10 cellular contexts compared by ENCODE assay signal in genomic region chr3:71684752-71685151, GRCh38. TPM values are rescaled to one million over a fixed set of nuclear protein-coding genes. Genes with fewer than 3 reads are reported as not detected.
A peak's percentile ranks its signal among the peaks of the same experiment; 100 is the strongest.
DNase-seq lines count a peak whose midpoint lies in the region; ATAC-seq and TF ChIP-seq lines count a peak whose summit lies in the region.
"Had no signal": no experiment of that assay in that cellular context is flagged by ENCODE, and none has a peak within 500 bp of the region (broad histone marks: within the 10 kb centered on the region; RNA-seq: fewer than 3 reads in every experiment).

No MANE protein-coding gene starts in this region.

- H3K4me3 ChIP-seq in uterus = no peak overlapping the region

- no peak for TF ChIP-seq POLR2A in uterus (IDR thresholded peaks at IDR 0.05)

- CTCF ChIA-PET in activated CD8-positive, alpha-beta T cell treated with anti-CD3 and anti-CD28 coated beads for 36 hours (lab: Charles Lee) = interaction anchor here (2.0 kb wide), 1 partner anchor 1134 kb away, joined by 5 read pairs; no protein-coding TSS in a partner anchor
- CTCF ChIA-PET in activated CD8-positive, alpha-beta T cell treated with anti-CD3 and anti-CD28 coated beads, Interleukin-2, amount 10 ng/mL, durations not matched to agents 7 days and 5 days (lab: Charles Lee) = interaction anchor here (1.6 kb wide), 1 partner anchor 98 kb away, joined by 4 read pairs; no protein-coding TSS in a partner anchor

- ATAC-seq in activated CD8-positive, alpha-beta T cell treated with anti-CD3 and anti-CD28 coated beads for 36 hours = no peak
- ATAC-seq in activated CD8-positive, alpha-beta T cell treated with anti-CD3 and anti-CD28 coated beads, Interleukin-2, amount 10 ng/mL, durations not matched to agents 7 days and 5 days = no peak
- no peak for ATAC-seq in GM21619 (IDR thresholded peaks at IDR 0.05; ENCODE audit: unreplicated experiment)
- ATAC-seq in HG02970 (IDR thresholded peaks at IDR 0.05; ENCODE audit: low FRiP score, unreplicated experiment) = no peak
- ATAC-seq in GM18498 (IDR thresholded peaks at IDR 0.05; ENCODE audit: unreplicated experiment) = no peak
- ATAC-seq: left colon had no signal

- H3K4me1 Mint-ChIP-seq in activated CD8-positive, alpha-beta T cell treated with anti-CD3 and anti-CD28 coated beads for 36 hours (ENCODE audit: low read depth) = peaks cover 15% of the 10 kb centered on the region
- H3K4me1 Mint-ChIP-seq in activated CD8-positive, alpha-beta T cell treated with anti-CD3 and anti-CD28 coated beads, Interleukin-2, amount 10 ng/mL, durations not matched to agents 7 days and 5 days (ENCODE audit: low read depth) = peaks cover 33% of the 10 kb centered on the region

- TF ChIP-seq CTCF in activated CD8-positive, alpha-beta T cell treated with anti-CD3 and anti-CD28 coated beads for 36 hours (IDR thresholded peaks at IDR 0.05) = no peak
- no peak for TF ChIP-seq CTCF in uterus (IDR thresholded peaks at IDR 0.05)

- H3K36me3 ChIP-seq in uterus = no peaks in the 10 kb centered on the region
- H3K36me3 ChIP-seq: BE2C had no signal

- peak overlapping the region; percentile 2 for H3K27ac Mint-ChIP-seq in activated CD8-positive, alpha-beta T cell treated with anti-CD3 and anti-CD28 coated beads for 36 hours
- H3K27ac Mint-ChIP-seq in activated CD8-positive, alpha-beta T cell treated with anti-CD3 and anti-CD28 coated beads, Interleukin-2, amount 10 ng/mL, durations not matched to agents 7 days and 5 days = no peak overlapping the region

- H3K9me3 ChIP-seq in uterus = no peaks in the 10 kb centered on the region
- H3K9me3 ChIP-seq: BE2C had no signal

- no peak for DNase-seq in activated CD8-positive, alpha-beta T cell treated with anti-CD3 and anti-CD28 coated beads for 36 hours
- DNase-seq in activated CD8-positive, alpha-beta T cell treated with anti-CD3 and anti-CD28 coated beads, Interleukin-2, amount 10 ng/mL, durations not matched to agents 7 days and 5 days = no peak
- peak; percentile 43 for DNase-seq in amniotic stem cell (lab: John Stamatoyannopoulos, UW)
- peak; percentile 92 for DNase-seq in iris pigment epithelial cell (ENCODE audit: low read depth)
- peak; percentile 31 to 65 for DNase-seq in uterus
- DNase-seq: BE2C, left colon had no signal

- peaks cover 0 to 5% of the 10 kb centered on the region in 2 donors for H3K4me1 ChIP-seq in uterus
- H3K4me1 ChIP-seq: BE2C had no signal

- H3K27me3 ChIP-seq in uterus = no peaks in the 10 kb centered on the region
- H3K27me3 ChIP-seq: BE2C had no signal

- intact Hi-C loops in activated CD8-positive, alpha-beta T cell treated with anti-CD3 and anti-CD28 coated beads for 36 hours (cut with micrococcal nuclease) = no loop called here
- intact Hi-C loops in uterus (cut with DNase I; ENCODE audit: low total_unique reads) = no loop called here

- no peaks in the 10 kb centered on the region for H3K9me3 Mint-ChIP-seq in activated CD8-positive, alpha-beta T cell treated with anti-CD3 and anti-CD28 coated beads for 36 hours
- no peaks in the 10 kb centered on the region for H3K9me3 Mint-ChIP-seq in activated CD8-positive, alpha-beta T cell treated with anti-CD3 and anti-CD28 coated beads, Interleukin-2, amount 10 ng/mL, durations not matched to agents 7 days and 5 days (ENCODE audit: insufficient read depth)

- peak overlapping the region; percentile 23 to 50 for H3K27ac ChIP-seq in uterus

- no peak overlapping the region for H3K4me3 Mint-ChIP-seq in activated CD8-positive, alpha-beta T cell treated with anti-CD3 and anti-CD28 coated beads for 36 hours
- no peak overlapping the region for H3K4me3 Mint-ChIP-seq in activated CD8-positive, alpha-beta T cell treated with anti-CD3 and anti-CD28 coated beads, Interleukin-2, amount 10 ng/mL, durations not matched to agents 7 days and 5 days

- peaks cover 15% of the 10 kb centered on the region for H3K36me3 Mint-ChIP-seq in activated CD8-positive, alpha-beta T cell treated with anti-CD3 and anti-CD28 coated beads for 36 hours (ENCODE audit: low read depth)
- peaks cover 54% of the 10 kb centered on the region for H3K36me3 Mint-ChIP-seq in activated CD8-positive, alpha-beta T cell treated with anti-CD3 and anti-CD28 coated beads, Interleukin-2, amount 10 ng/mL, durations not matched to agents 7 days and 5 days (ENCODE audit: low read depth)

- POLR2A ChIA-PET in activated CD8-positive, alpha-beta T cell treated with anti-CD3 and anti-CD28 coated beads for 36 hours (lab: Charles Lee) = no interaction called here
- POLR2A ChIA-PET in activated CD8-positive, alpha-beta T cell treated with anti-CD3 and anti-CD28 coated beads, Interleukin-2, amount 10 ng/mL, durations not matched to agents 7 days and 5 days (lab: Charles Lee) = no interaction called here

- no peaks in the 10 kb centered on the region for H3K27me3 Mint-ChIP-seq in activated CD8-positive, alpha-beta T cell treated with anti-CD3 and anti-CD28 coated beads for 36 hours
- H3K27me3 Mint-ChIP-seq in activated CD8-positive, alpha-beta T cell treated with anti-CD3 and anti-CD28 coated beads, Interleukin-2, amount 10 ng/mL, durations not matched to agents 7 days and 5 days (ENCODE audit: low read depth) = no peaks in the 10 kb centered on the region

RNA-seq across cellular contexts. Expression of gene EIF4E3, which starts 40.5 kb away (rescaled TPM):
- total RNA-seq in activated CD8-positive, alpha-beta T cell treated with anti-CD3 and anti-CD28 coated beads for 36 hours = 10 to 100 TPM; 29.3 to 30.4 TPM
- total RNA-seq in activated CD8-positive, alpha-beta T cell treated with anti-CD3 and anti-CD28 coated beads, Interleukin-2, amount 10 ng/mL, durations not matched to agents 7 days and 5 days = 10 to 100 TPM; 56.5 to 59.4 TPM
- total RNA-seq in uterus = 10 to 100 TPM; 12.4 to 52.2 (median 23.0) TPM

Comparison
In these comparisons a context has a peak if more than half of its experiments do, and no peak if none do; other contexts are left out.
1. DNase-seq: peak in amniotic stem cell (single experiment), iris pigment epithelial cell (single experiment) and uterus (2 of 2); none in activated CD8-positive, alpha-beta T cell treated with anti-CD3 and anti-CD28 coated beads for 36 hours (single experiment) and activated CD8-positive, alpha-beta T cell treated with anti-CD3 and anti-CD28 coated beads, Interleukin-2, amount 10 ng/mL, durations not matched to agents 7 days and 5 days (single experiment).